8 cellular contexts compared by ENCODE assay signal in the genomic region with DNA sequence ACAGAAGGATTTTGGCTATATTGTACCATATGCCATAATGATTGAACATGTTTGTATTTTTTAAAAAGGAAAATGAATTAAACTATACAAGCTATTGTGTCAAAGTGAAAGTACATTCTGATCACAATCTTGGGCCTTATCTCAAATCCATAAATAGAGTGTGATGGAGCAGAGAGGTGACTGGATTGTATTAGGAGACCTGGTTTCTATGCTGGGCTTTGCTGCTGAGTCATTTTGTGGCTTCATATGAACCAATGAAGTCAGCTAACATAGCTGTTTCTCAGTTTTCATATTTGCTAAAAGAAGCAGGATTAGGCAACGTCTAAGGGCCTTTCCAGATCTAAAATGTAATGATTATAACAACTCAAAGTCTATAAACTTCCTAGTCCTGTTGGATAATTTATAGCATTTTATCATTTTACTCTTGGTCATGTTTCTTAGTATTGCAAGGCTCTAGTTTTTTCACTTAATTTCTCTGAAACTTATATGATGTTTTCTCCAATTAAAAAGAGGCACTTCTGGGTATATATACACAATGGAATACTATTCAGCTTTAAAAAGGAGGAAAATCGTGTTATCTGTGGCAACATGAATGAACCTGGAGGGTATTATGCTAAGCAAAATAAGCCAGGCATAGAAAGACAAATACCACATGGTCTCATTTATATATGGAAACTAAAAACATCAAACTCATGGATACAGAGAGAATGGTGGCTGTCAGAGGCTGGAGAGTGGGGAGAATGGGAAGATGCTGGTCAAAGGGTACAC.
DNase-seq lines count a peak whose midpoint lies in the region; ATAC-seq, FAIRE-seq and TF ChIP-seq lines count a peak whose summit lies in the region.

No MANE protein-coding gene starts in this region.

- no peaks in the 10 kb centered on the region for H3K27me3 ChIP-seq in lower lobe of right lung (ENCODE audit: low read depth)

- TF ChIP-seq CTCF in lower lobe of right lung (IDR thresholded peaks at IDR 0.05): no peak

- H3K36me3 Mint-ChIP-seq in T-helper 2 cell treated with Interferon-gamma antibody and Interleukin-4, amounts not matched to agents 5 μg/mL and 100 μg/mL, for 36 hours (ENCODE audit: low read depth): no peaks in the 10 kb centered on the region
- H3K36me3 Mint-ChIP-seq in activated CD4-positive, alpha-beta memory T cell treated with anti-CD3 and anti-CD28 coated beads for 36 hours: no peaks in the 10 kb centered on the region

- intact Hi-C loops in lower lobe of right lung (cut with DNase I): no loop called here
- intact Hi-C loops in activated CD4-positive, alpha-beta memory T cell treated with anti-CD3 and anti-CD28 coated beads for 36 hours (cut with micrococcal nuclease): no loop called here

- peaks cover 8% of the 10 kb centered on the region for H3K4me1 Mint-ChIP-seq in T-helper 2 cell treated with Interferon-gamma antibody and Interleukin-4, amounts not matched to agents 5 μg/mL and 100 μg/mL, for 36 hours (ENCODE audit: low read depth)
- peaks cover 5% of the 10 kb centered on the region for H3K4me1 Mint-ChIP-seq in activated CD4-positive, alpha-beta memory T cell treated with anti-CD3 and anti-CD28 coated beads for 36 hours (ENCODE audit: low read depth)

- H3K27ac ChIP-seq in lower lobe of right lung: no peak overlapping the region

- no peaks in the 10 kb centered on the region for H3K36me3 ChIP-seq in lower lobe of right lung

- H3K4me1 ChIP-seq in lower lobe of right lung: no peaks in the 10 kb centered on the region

- H3K4me3 ChIP-seq in lower lobe of right lung: no peak overlapping the region

- ATAC-seq in GM18868 (IDR thresholded peaks at IDR 0.05; ENCODE audit: unreplicated experiment) (peak; percentile 96), HG02970 (IDR thresholded peaks at IDR 0.05; ENCODE audit: low FRiP score, unreplicated experiment) (peak; percentile 71), lower lobe of right lung (peak; percentile 64 to 86)

- POLR2A ChIA-PET in activated CD4-positive, alpha-beta memory T cell treated with anti-CD3 and anti-CD28 coated beads for 36 hours (lab: Charles Lee): no interaction called here

- no peak for FAIRE-seq in frontal cortex (lab: Jason Lieb, UNC)

- H3K27me3 Mint-ChIP-seq in T-helper 2 cell treated with Interferon-gamma antibody and Interleukin-4, amounts not matched to agents 5 μg/mL and 100 μg/mL, for 36 hours (ENCODE audit: low read depth): peaks cover 11% of the 10 kb centered on the region
- peaks cover 2% of the 10 kb centered on the region for H3K27me3 Mint-ChIP-seq in activated CD4-positive, alpha-beta memory T cell treated with anti-CD3 and anti-CD28 coated beads for 36 hours

- H3K9me3 Mint-ChIP-seq in T-helper 2 cell treated with Interferon-gamma antibody and Interleukin-4, amounts not matched to agents 5 μg/mL and 100 μg/mL, for 36 hours: no peaks in the 10 kb centered on the region
- no peaks in the 10 kb centered on the region for H3K9me3 Mint-ChIP-seq in activated CD4-positive, alpha-beta memory T cell treated with anti-CD3 and anti-CD28 coated beads for 36 hours

- DNase-seq in T-helper 2 cell treated with Interferon-gamma antibody and Interleukin-4, amounts not matched to agents 5 μg/mL and 100 μg/mL, for 36 hours (ENCODE audit: low spot score): peak; percentile 12
- DNase-seq in lower lobe of right lung (no peak), NCI-H2171 (lab: John Stamatoyannopoulos, UW) (no peak), COR-L47 (lab: John Stamatoyannopoulos, UW) (no peak), frontal cortex (ENCODE audit: low spot score in 2 of 2) (no peak)
- DNase-seq in activated CD4-positive, alpha-beta memory T cell treated with anti-CD3 and anti-CD28 coated beads for 36 hours: no peak

- H3K4me3 Mint-ChIP-seq in T-helper 2 cell treated with Interferon-gamma antibody and Interleukin-4, amounts not matched to agents 5 μg/mL and 100 μg/mL, for 36 hours: no peak overlapping the region
- H3K4me3 Mint-ChIP-seq in activated CD4-positive, alpha-beta memory T cell treated with anti-CD3 and anti-CD28 coated beads for 36 hours: no peak overlapping the region

- CTCF ChIA-PET in activated CD4-positive, alpha-beta memory T cell treated with anti-CD3 and anti-CD28 coated beads for 36 hours (lab: Charles Lee): interaction anchor here (0.6 to 1.7 kb wide), 3 partner anchors 13 to 378 kb away, joined by 3 to 5 read pairs (median 3); no protein-coding TSS in a partner anchor

- H3K27ac Mint-ChIP-seq in T-helper 2 cell treated with Interferon-gamma antibody and Interleukin-4, amounts not matched to agents 5 μg/mL and 100 μg/mL, for 36 hours: no peak overlapping the region
- no peak overlapping the region for H3K27ac Mint-ChIP-seq in activated CD4-positive, alpha-beta memory T cell treated with anti-CD3 and anti-CD28 coated beads for 36 hours

- H3K9me3 ChIP-seq in lower lobe of right lung: no peaks in the 10 kb centered on the region
